ENCODE assay signal across 12 cellular contexts in genomic region chr7:31688347-31688746, GRCh38. TPM values are rescaled to one million over a fixed set of nuclear protein-coding genes. Genes with fewer than 3 reads are reported as not detected.
DNase-seq lines count a peak whose midpoint lies in the region; ATAC-seq and TF ChIP-seq lines count a peak whose summit lies in the region.
"Had no signal": no experiment of that assay in that cellular context is flagged by ENCODE, and none has a peak within 500 bp of the region (broad histone marks: within the 10 kb centered on the region; RNA-seq: fewer than 3 reads in every experiment).

No MANE protein-coding gene starts in this region.

- no peaks in the 10 kb centered on the region for H3K36me3 ChIP-seq in iPS-18a (ENCODE audit: control insufficient read depth, low read depth, low read length)
- no peaks in the 10 kb centered on the region for H3K36me3 ChIP-seq in CD8-positive, alpha-beta T cell (ENCODE audit: insufficient read depth, low read length)

- H3K4me1 ChIP-seq in iPS-18a (ENCODE audit: control insufficient read depth, low read depth, low read length) = peaks cover 34% of the 10 kb centered on the region
- no peaks in the 10 kb centered on the region for H3K4me1 ChIP-seq in CD8-positive, alpha-beta T cell (ENCODE audit: insufficient read depth, low read length)

- no peaks in the 10 kb centered on the region for H3K36me3 Mint-ChIP-seq in CD8-positive, alpha-beta T cell
- H3K36me3 Mint-ChIP-seq in activated CD4-positive, alpha-beta memory T cell treated with anti-CD3 and anti-CD28 coated beads for 36 hours = no peaks in the 10 kb centered on the region
- H3K36me3 Mint-ChIP-seq: activated naive CD8-positive, alpha-beta T cell; type B pancreatic cell had no signal

- H3K9ac ChIP-seq in iPS-18a (ENCODE audit: low read length) = no peak overlapping the region

- intact Hi-C loops in CD8-positive, alpha-beta T cell (cut with DNase I, micrococcal nuclease) = no loop called here
- intact Hi-C loops in activated CD4-positive, alpha-beta memory T cell treated with anti-CD3 and anti-CD28 coated beads for 36 hours (cut with micrococcal nuclease) = no loop called here

- peaks cover 5% of the 10 kb centered on the region for H3K27me3 ChIP-seq in iPS-18a (ENCODE audit: control insufficient read depth, insufficient read depth, low read length)
- H3K27me3 ChIP-seq in CD8-positive, alpha-beta T cell (ENCODE audit: insufficient read depth, low read length) = no peaks in the 10 kb centered on the region

- H3K4me3 ChIP-seq in iPS-18a (ENCODE audit: low read length) = peak overlapping the region; percentile 5
- H3K4me3 ChIP-seq in CD8-positive, alpha-beta T cell (ENCODE audit: low read depth, low read length) = no peak overlapping the region

- no peak overlapping the region for H3K4me3 Mint-ChIP-seq in CD8-positive, alpha-beta T cell
- no peak overlapping the region for H3K4me3 Mint-ChIP-seq in activated CD4-positive, alpha-beta memory T cell treated with anti-CD3 and anti-CD28 coated beads for 36 hours
- H3K4me3 Mint-ChIP-seq: activated naive CD8-positive, alpha-beta T cell; type B pancreatic cell had no signal

- H3K27me3 Mint-ChIP-seq in CD8-positive, alpha-beta T cell (ENCODE audit: low read depth) = no peaks in the 10 kb centered on the region
- H3K27me3 Mint-ChIP-seq in activated CD4-positive, alpha-beta memory T cell treated with anti-CD3 and anti-CD28 coated beads for 36 hours = no peaks in the 10 kb centered on the region
- H3K27me3 Mint-ChIP-seq: activated naive CD8-positive, alpha-beta T cell had no signal

- no peaks in the 10 kb centered on the region for H3K9me3 ChIP-seq in iPS-18a (ENCODE audit: control insufficient read depth, low read depth, low read length)
- H3K9me3 ChIP-seq in CD8-positive, alpha-beta T cell (ENCODE audit: low read length) = no peaks in the 10 kb centered on the region

- CTCF ChIA-PET in CD8-positive, alpha-beta T cell (lab: Charles Lee) = no interaction called here
- CTCF ChIA-PET in activated CD4-positive, alpha-beta memory T cell treated with anti-CD3 and anti-CD28 coated beads for 36 hours (lab: Charles Lee) = no interaction called here

- no peak for TF ChIP-seq CTCF in CD8-positive, alpha-beta T cell (IDR thresholded peaks at IDR 0.05)

- no peaks in the 10 kb centered on the region for H3K9me3 Mint-ChIP-seq in CD8-positive, alpha-beta T cell
- H3K9me3 Mint-ChIP-seq in activated CD4-positive, alpha-beta memory T cell treated with anti-CD3 and anti-CD28 coated beads for 36 hours = no peaks in the 10 kb centered on the region
- H3K9me3 Mint-ChIP-seq: type B pancreatic cell had no signal

- DNase-seq in 8988T (no peak), NK-92 (lab: John Stamatoyannopoulos, UW; ENCODE audit: unreplicated experiment) (no peak)
- DNase-seq in CD8-positive, alpha-beta T cell = no peak
- no peak for DNase-seq in activated CD4-positive, alpha-beta memory T cell treated with anti-CD3 and anti-CD28 coated beads for 36 hours
- DNase-seq: GOT3 had no signal

- H3K4me1 Mint-ChIP-seq in CD8-positive, alpha-beta T cell (ENCODE audit: low read depth) = no peaks in the 10 kb centered on the region
- no peaks in the 10 kb centered on the region for H3K4me1 Mint-ChIP-seq in activated CD4-positive, alpha-beta memory T cell treated with anti-CD3 and anti-CD28 coated beads for 36 hours (ENCODE audit: low read depth)

- POLR2A ChIA-PET in CD8-positive, alpha-beta T cell (lab: Charles Lee) = no interaction called here
- POLR2A ChIA-PET in activated CD4-positive, alpha-beta memory T cell treated with anti-CD3 and anti-CD28 coated beads for 36 hours (lab: Charles Lee) = no interaction called here

- no peak overlapping the region for H3K27ac Mint-ChIP-seq in CD8-positive, alpha-beta T cell
- H3K27ac Mint-ChIP-seq in activated CD4-positive, alpha-beta memory T cell treated with anti-CD3 and anti-CD28 coated beads for 36 hours = no peak overlapping the region
- H3K27ac Mint-ChIP-seq: activated naive CD8-positive, alpha-beta T cell; type B pancreatic cell had no signal

- no peak overlapping the region for H3K27ac ChIP-seq in iPS-18a (ENCODE audit: low read length)
- no peak overlapping the region for H3K27ac ChIP-seq in CD8-positive, alpha-beta T cell (ENCODE audit: low read depth, low read length)

- ATAC-seq in GM18861 (IDR thresholded peaks at IDR 0.05; ENCODE audit: unreplicated experiment) (peak; percentile 96), GM21737 (IDR thresholded peaks at IDR 0.05; ENCODE audit: unreplicated experiment) (peak; percentile 87), HG03521 (IDR thresholded peaks at IDR 0.05; ENCODE audit: unreplicated experiment) (peak; percentile 90)
- ATAC-seq in CD8-positive, alpha-beta T cell = no peak
- ATAC-seq: Panc1 had no signal

RNA-seq across cellular contexts. Expression of gene PPP1R17, which starts 1.3 kb away (rescaled TPM):
- not detected for total RNA-seq in CD8-positive, alpha-beta T cell
- not detected for total RNA-seq in activated CD4-positive, alpha-beta memory T cell treated with anti-CD3 and anti-CD28 coated beads for 36 hours
